8 cellular contexts compared by ENCODE assay signal in the genomic region with DNA sequence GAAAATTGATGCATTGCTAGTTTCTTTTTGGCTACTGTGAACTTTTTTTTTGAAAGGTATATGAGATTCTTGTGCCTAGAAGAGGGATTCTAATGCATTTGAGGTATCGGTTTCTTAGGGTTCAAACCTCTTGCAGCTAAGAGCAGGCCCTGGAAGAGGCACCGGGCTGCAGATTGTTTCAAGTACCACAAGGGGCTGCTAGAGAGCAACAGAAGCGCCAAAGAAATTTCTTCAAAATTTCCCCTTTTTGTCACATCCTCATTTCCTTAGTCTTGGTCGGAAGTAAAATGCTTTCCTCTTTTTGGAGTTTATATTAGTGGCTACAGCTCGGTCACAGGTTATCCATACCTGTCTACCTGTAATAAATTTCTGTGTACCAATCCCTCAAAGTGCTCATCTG.
DNase-seq lines count a peak whose midpoint lies in the region; TF ChIP-seq lines count a peak whose summit lies in the region.

No MANE protein-coding gene starts in this region.

- peaks cover 11% of the 10 kb centered on the region for H3K36me3 Mint-ChIP-seq in T-helper 2 cell treated with Interferon-gamma antibody and Interleukin-4, amounts not matched to agents 5 μg/mL and 100 μg/mL, for 36 hours (ENCODE audit: low read depth)

- no peaks in the 10 kb centered on the region for H3K27me3 Mint-ChIP-seq in T-helper 2 cell treated with Interferon-gamma antibody and Interleukin-4, amounts not matched to agents 5 μg/mL and 100 μg/mL, for 36 hours (ENCODE audit: low read depth)

- no peaks in the 10 kb centered on the region for H3K79me2 ChIP-seq in Karpas-422 (ENCODE audit: low read length)
- H3K79me2 ChIP-seq in hepatocyte, result no peaks in the 10 kb centered on the region

- 31% methylated on average over 5 of the region's 5 CpGs for WGBS in hepatocyte (ENCODE audit: low lambda C conversion rate, missing lambda C conversion rate)

- TF ChIP-seq CTCF in GM12872 (IDR thresholded peaks at IDR 0.05; ENCODE audit: insufficient read depth, low read depth, low read length), result peak; percentile 97
- peak; percentile 73 for TF ChIP-seq CTCF in WERI-Rb-1 (IDR thresholded peaks at IDR 0.05; ENCODE audit: low read depth, low read length)
- TF ChIP-seq CTCF in hepatocyte (IDR thresholded peaks at IDR 0.05; ENCODE audit: poor library complexity), result peak; percentile 70
- peak; percentile 57 to 63 for TF ChIP-seq CTCF in tibial artery (IDR thresholded peaks at IDR 0.05)

- H3K9me3 Mint-ChIP-seq in T-helper 2 cell treated with Interferon-gamma antibody and Interleukin-4, amounts not matched to agents 5 μg/mL and 100 μg/mL, for 36 hours, result peaks cover 14% of the 10 kb centered on the region

- H3K36me3 ChIP-seq in Karpas-422 (ENCODE audit: insufficient read depth, low read length) (no peaks in the 10 kb centered on the region), WERI-Rb-1 (no peaks in the 10 kb centered on the region), hepatocyte (replicated peaks; ENCODE audit: insufficient read depth, low read depth) (no peaks in the 10 kb centered on the region), tibial artery (no peaks in the 10 kb centered on the region)

- H3K27ac ChIP-seq in Karpas-422 (ENCODE audit: low read length), result no peak overlapping the region
- no peak overlapping the region for H3K27ac ChIP-seq in WERI-Rb-1
- no peak overlapping the region for H3K27ac ChIP-seq in hepatocyte
- no peak overlapping the region for H3K27ac ChIP-seq in tibial artery

- H3K4me3 ChIP-seq in Karpas-422 (ENCODE audit: low read length), result no peak overlapping the region
- H3K4me3 ChIP-seq in WERI-Rb-1 (ENCODE audit: low read depth, low read length), result no peak overlapping the region
- H3K4me3 ChIP-seq in hepatocyte, result no peak overlapping the region
- H3K4me3 ChIP-seq in tibial artery, result no peak overlapping the region

- intact Hi-C loops in tibial artery (cut with DNase I; ENCODE audit: low total_unique reads), result no loop called here

- H3K9ac ChIP-seq in Karpas-422 (ENCODE audit: low read length), result no peak overlapping the region

- H3K4me2 ChIP-seq in Karpas-422 (ENCODE audit: low read depth, low read length, poor library complexity, severe bottlenecking), result no peak overlapping the region
- no peak overlapping the region for H3K4me2 ChIP-seq in hepatocyte

- DNase-seq in AG08395 (ENCODE audit: low spot score) (peak; percentile 70), Karpas-422 (peak; percentile 82), WERI-Rb-1 (no peak), hepatocyte (ENCODE audit: low spot score) (peak; percentile 75), tibial artery (no peak), NCI-H187 treated with DMSO at 0.1 percent for 48 hours (lab: John Stamatoyannopoulos, UW) (no peak)
- DNase-seq in T-helper 2 cell treated with Interferon-gamma antibody and Interleukin-4, amounts not matched to agents 5 μg/mL and 100 μg/mL, for 36 hours (ENCODE audit: low spot score), result no peak

- no peaks in the 10 kb centered on the region for H3K9me2 ChIP-seq in Karpas-422 (replicated peaks; ENCODE audit: insufficient read depth, low read length)
- no peaks in the 10 kb centered on the region for H3K9me2 ChIP-seq in hepatocyte (replicated peaks; ENCODE audit: insufficient read depth)

- peaks cover 32% of the 10 kb centered on the region for H3K4me1 Mint-ChIP-seq in T-helper 2 cell treated with Interferon-gamma antibody and Interleukin-4, amounts not matched to agents 5 μg/mL and 100 μg/mL, for 36 hours (ENCODE audit: low read depth)

- H3K27ac Mint-ChIP-seq in T-helper 2 cell treated with Interferon-gamma antibody and Interleukin-4, amounts not matched to agents 5 μg/mL and 100 μg/mL, for 36 hours, result no peak overlapping the region

- H2AFZ ChIP-seq in Karpas-422 (ENCODE audit: low read length) (no peak overlapping the region), hepatocyte (no peak overlapping the region)

- H3K27me3 ChIP-seq in Karpas-422 (ENCODE audit: low read length) (no peaks in the 10 kb centered on the region), WERI-Rb-1 (ENCODE audit: insufficient read depth, low read depth, severe bottlenecking) (peaks cover 70% of the 10 kb centered on the region), hepatocyte (no peaks in the 10 kb centered on the region), tibial artery (no peaks in the 10 kb centered on the region)

- H3K4me3 Mint-ChIP-seq in T-helper 2 cell treated with Interferon-gamma antibody and Interleukin-4, amounts not matched to agents 5 μg/mL and 100 μg/mL, for 36 hours, result no peak overlapping the region

- no peaks in the 10 kb centered on the region for H3K9me3 ChIP-seq in Karpas-422 (ENCODE audit: low read length)
- no peaks in the 10 kb centered on the region for H3K9me3 ChIP-seq in WERI-Rb-1 (ENCODE audit: severe bottlenecking)
- no peaks in the 10 kb centered on the region for H3K9me3 ChIP-seq in hepatocyte (ENCODE audit: low read depth)
- H3K9me3 ChIP-seq in tibial artery, result no peaks in the 10 kb centered on the region

- H3K4me1 ChIP-seq in Karpas-422 (ENCODE audit: low read length) (peaks cover 11% of the 10 kb centered on the region), hepatocyte (ENCODE audit: insufficient read depth) (no peaks in the 10 kb centered on the region), tibial artery (no peaks in the 10 kb centered on the region)

- H4K20me1 ChIP-seq in Karpas-422 (ENCODE audit: insufficient read depth, low read depth, low read length) (peaks cover 7% of the 10 kb centered on the region), hepatocyte (ENCODE audit: insufficient read depth, poor library complexity, severe bottlenecking) (no peaks in the 10 kb centered on the region)

Comparison
In these comparisons a context has a peak if more than half of its experiments do, and no peak if none do; other contexts are left out.
1. DNase-seq: peak in AG08395 (single experiment), Karpas-422 (single experiment) and hepatocyte (single experiment); none in WERI-Rb-1 (single experiment), tibial artery (0 of 2), NCI-H187 treated with DMSO at 0.1 percent for 48 hours (single experiment) and T-helper 2 cell treated with Interferon-gamma antibody and Interleukin-4, amounts not matched to agents 5 μg/mL and 100 μg/mL, for 36 hours (single experiment).
2. Peak in every context shown above with its lines, with median percentiles within 50 percentile points of each other: CTCF ChIP-seq.